ENCODE assay signal across 8 cellular contexts in the genomic region with DNA sequence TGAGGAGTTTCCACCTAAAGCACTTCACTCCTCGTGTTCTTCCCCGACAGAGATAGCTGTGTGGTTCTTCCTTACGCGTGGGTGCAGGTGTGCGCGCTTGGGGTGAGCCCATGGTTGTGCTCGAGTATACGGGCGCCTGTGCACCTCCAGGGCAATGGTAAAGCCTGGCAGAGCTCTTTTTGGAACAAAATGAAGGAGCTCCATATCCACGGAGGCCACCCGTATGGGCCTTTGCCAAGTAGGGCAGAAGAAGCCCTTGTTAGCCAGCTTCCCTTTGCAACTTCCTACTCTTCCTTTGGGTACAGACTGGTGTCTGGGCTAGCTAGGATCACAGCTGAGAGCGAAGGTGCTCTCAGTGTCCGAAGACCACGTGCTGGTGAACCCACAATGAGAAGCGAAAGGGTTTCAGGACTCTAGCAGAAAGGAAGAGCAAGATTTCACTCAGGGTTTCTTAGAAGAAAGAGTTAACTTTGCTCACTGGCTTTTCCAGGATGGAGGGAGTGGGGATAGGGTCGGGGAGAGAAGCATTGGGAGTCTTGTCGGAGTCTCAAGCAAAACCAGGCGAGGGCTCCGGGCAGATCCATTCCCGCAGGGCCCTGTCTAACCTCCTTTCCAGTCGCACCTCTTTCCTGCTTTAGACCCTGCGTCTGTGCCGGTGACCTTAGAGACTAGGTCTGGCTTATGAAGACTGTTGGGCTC. TPM values are rescaled to one million over a fixed set of nuclear protein-coding genes. Genes with fewer than 3 reads are reported as not detected.
DNase-seq lines count a peak whose midpoint lies in the region; ATAC-seq and TF ChIP-seq lines count a peak whose summit lies in the region.

No MANE protein-coding gene starts in this region.

- H3K27ac ChIP-seq in AG04450 (ENCODE audit: low read depth, low read length) (peak overlapping the region; percentile 89), HUES48 (ENCODE audit: low read depth, low read length) (no peak overlapping the region), iPS-20b (ENCODE audit: low read length) (no peak overlapping the region)

- POLR2A ChIA-PET in AG04450 (lab: Yijun Ruan, JAX) = no interaction called here

- ATAC-seq in GM19397 (IDR thresholded peaks at IDR 0.05; ENCODE audit: unreplicated experiment) (no peak), HG03139 (IDR thresholded peaks at IDR 0.05; ENCODE audit: unreplicated experiment) (no peak)

- peak overlapping the region; percentile 79 for H3K4me3 ChIP-seq in AG04450 (ENCODE audit: low read depth, low read length)
- H3K4me3 ChIP-seq in HUES48 (ENCODE audit: low read depth, low read length) = peak overlapping the region; percentile 91
- H3K4me3 ChIP-seq in adipocyte (ENCODE audit: low read length) = peak overlapping the region; percentile 85
- H3K4me3 ChIP-seq in iPS-20b (ENCODE audit: low read length) = peak overlapping the region; percentile 80

- H3K36me3 ChIP-seq in HUES48 (ENCODE audit: control insufficient read depth, insufficient read depth, low read length) (no peaks in the 10 kb centered on the region), adipocyte (ENCODE audit: control insufficient read depth, insufficient read depth, low read length, severe bottlenecking) (no peaks in the 10 kb centered on the region), iPS-20b (ENCODE audit: insufficient read depth, low read depth, low read length) (no peaks in the 10 kb centered on the region)

- CTCF ChIA-PET in AG04450 (lab: Charles Lee) = interaction anchor here (1.0 kb wide), 1 partner anchor 225 kb away, joined by 3 read pairs; no protein-coding TSS in a partner anchor

- H3K4me1 ChIP-seq in HUES48 (ENCODE audit: control insufficient read depth, insufficient read depth, low read length) = peaks cover 53% of the 10 kb centered on the region
- peaks cover 41% of the 10 kb centered on the region for H3K4me1 ChIP-seq in adipocyte (ENCODE audit: control insufficient read depth, insufficient read depth, low read length)
- peaks cover 4% of the 10 kb centered on the region; the same call in 1 of the 2 replicates for H3K4me1 ChIP-seq in iPS-20b (ENCODE audit: insufficient read depth, low read length)

- H3K9me3 ChIP-seq in AG04450 (ENCODE audit: control insufficient read depth, insufficient read depth, low read length) (no peaks in the 10 kb centered on the region), HUES48 (ENCODE audit: control insufficient read depth, insufficient read depth, low read length) (no peaks in the 10 kb centered on the region), adipocyte (ENCODE audit: control insufficient read depth, low read length) (no peaks in the 10 kb centered on the region), iPS-20b (ENCODE audit: insufficient read depth, low read depth, low read length) (no peaks in the 10 kb centered on the region)

- H3K27me3 ChIP-seq in AG04450 (ENCODE audit: control insufficient read depth, insufficient read depth, low read length) (peaks cover 16% of the 10 kb centered on the region), HUES48 (ENCODE audit: control insufficient read depth, insufficient read depth, low read length) (peaks cover 73% of the 10 kb centered on the region), adipocyte (replicated peaks; ENCODE audit: control insufficient read depth, insufficient read depth, low read length) (no peaks in the 10 kb centered on the region), iPS-20b (ENCODE audit: insufficient read depth, low read length) (peaks cover 82% of the 10 kb centered on the region)

- DNase-seq in AG04450 (ENCODE audit: low read depth, low spot score) (no peak), adipocyte (ENCODE audit: low read depth) (peak; percentile 44), EL (no peak)
- DNase-seq in stimulated activated CD8-positive, alpha-beta memory T cell treated with anti-CD3 and anti-CD28 coated beads, Interleukin-4, amount 100 ng/mL, for 48 hours = peak; percentile 23

- H3K9ac ChIP-seq in HUES48 (ENCODE audit: low read depth, low read length) (peak overlapping the region; percentile 40), adipocyte (ENCODE audit: low read length) (peak overlapping the region; percentile 72), iPS-20b (ENCODE audit: low read depth, low read length) (peak overlapping the region; percentile 68)

- TF ChIP-seq CTCF in AG04450 (IDR thresholded peaks at IDR 0.05; ENCODE audit: low read depth, low read length) = no peak

RNA-seq across cellular contexts. Expression of a gene that starts 1.0 kb away (rescaled TPM):
- polyA plus RNA-seq in AG04450 (2011; rRNA removed) = 3.2 and 3.3 TPM in 2 replicates
- 4.3 and 10.3 TPM in 2 replicates for polyA minus RNA-seq in AG04450 (2011; rRNA and poly(A)+ RNA removed)

Comparison
In these comparisons a context has a peak if more than half of its experiments do, and no peak if none do; other contexts are left out.
1. DNase-seq: peak in adipocyte (single experiment) and stimulated activated CD8-positive, alpha-beta memory T cell treated with anti-CD3 and anti-CD28 coated beads, Interleukin-4, amount 100 ng/mL, for 48 hours (single experiment); none in AG04450 (single experiment) and EL (single experiment).
2. Peak in every context shown above with its lines, with median percentiles within 50 percentile points of each other: H3K4me3 ChIP-seq and H3K9ac ChIP-seq.